11 cellular contexts compared by ENCODE assay signal in the genomic region with DNA sequence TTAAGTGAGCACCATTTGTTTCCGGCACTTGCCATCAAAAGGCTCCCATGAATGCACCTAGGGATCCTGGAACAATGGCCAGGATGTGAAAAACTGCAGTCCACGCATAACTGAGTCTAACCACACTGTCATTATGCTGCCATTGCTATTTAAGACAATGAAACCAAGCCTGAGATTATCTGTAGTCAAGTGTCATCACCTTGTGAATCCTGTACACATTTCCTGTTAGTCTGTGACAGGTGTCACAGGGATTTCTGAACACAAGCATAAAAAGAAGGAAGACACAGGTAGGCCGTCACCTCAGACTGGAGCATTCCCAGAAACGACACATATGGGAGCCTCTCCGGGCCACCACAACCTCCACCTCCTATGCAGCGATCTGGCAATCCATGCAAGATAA.
"Had no signal": no experiment of that assay in that cellular context is flagged by ENCODE, and none has a peak within 500 bp of the region (broad histone marks: within the 10 kb centered on the region; RNA-seq: fewer than 3 reads in every experiment).

No MANE protein-coding gene starts in this region.

- H3K27ac ChIP-seq: dorsolateral prefrontal cortex, tibial nerve had no signal

- H3K36me3 ChIP-seq: tibial nerve had no signal

- H3K27me3 ChIP-seq: tibial nerve had no signal

- H3K9me3 Mint-ChIP-seq: mesothelial cell of epicardium; stimulated activated naive B cell treated with anti-CD40 and anti-IgM and Interleukin-4, amounts not matched to agents 10 μg/mL and 1 μg/mL and 100 μg/mL, for 72 hours; T-helper 1 cell treated with Interleukin-12 subunit alpha and Interleukin-12 subunit beta and Interleukin-4 antibody, amounts not matched to agents 30 μg/mL and 1 μg/mL, for 36 hours had no signal

- H3K9me3 ChIP-seq: tibial nerve had no signal

- H3K4me3 Mint-ChIP-seq: mesothelial cell of epicardium; stimulated activated naive B cell treated with anti-CD40 and anti-IgM and Interleukin-4, amounts not matched to agents 10 μg/mL and 1 μg/mL and 100 μg/mL, for 72 hours; T-helper 1 cell treated with Interleukin-12 subunit alpha and Interleukin-12 subunit beta and Interleukin-4 antibody, amounts not matched to agents 30 μg/mL and 1 μg/mL, for 36 hours had no signal

- DNase-seq: activated CD4-positive, alpha-beta T cell treated with anti-CD3 and anti-CD28 coated beads for 4 hours; activated effector memory CD4-positive, alpha-beta T cell treated with Interleukin-2 at 50 U/mL for 16 hours; dorsolateral prefrontal cortex; left colon; SIG-M5; stimulated activated naive B cell treated with anti-CD40 and anti-IgM and Interleukin-4, amounts not matched to agents 10 μg/mL and 1 μg/mL and 100 μg/mL, for 72 hours; substantia nigra had no signal

- ATAC-seq: left colon; stimulated activated naive B cell treated with anti-CD40 and anti-IgM and Interleukin-4, amounts not matched to agents 10 μg/mL and 1 μg/mL and 100 μg/mL, for 72 hours had no signal

- H3K4me3 ChIP-seq: dorsolateral prefrontal cortex, lung, tibial nerve had no signal

- H3K27ac Mint-ChIP-seq: mesothelial cell of epicardium; stimulated activated naive B cell treated with anti-CD40 and anti-IgM and Interleukin-4, amounts not matched to agents 10 μg/mL and 1 μg/mL and 100 μg/mL, for 72 hours had no signal

- H3K4me1 ChIP-seq: tibial nerve had no signal

- H3K27me3 Mint-ChIP-seq: stimulated activated naive B cell treated with anti-CD40 and anti-IgM and Interleukin-4, amounts not matched to agents 10 μg/mL and 1 μg/mL and 100 μg/mL, for 72 hours had no signal
